In the genomic region with DNA sequence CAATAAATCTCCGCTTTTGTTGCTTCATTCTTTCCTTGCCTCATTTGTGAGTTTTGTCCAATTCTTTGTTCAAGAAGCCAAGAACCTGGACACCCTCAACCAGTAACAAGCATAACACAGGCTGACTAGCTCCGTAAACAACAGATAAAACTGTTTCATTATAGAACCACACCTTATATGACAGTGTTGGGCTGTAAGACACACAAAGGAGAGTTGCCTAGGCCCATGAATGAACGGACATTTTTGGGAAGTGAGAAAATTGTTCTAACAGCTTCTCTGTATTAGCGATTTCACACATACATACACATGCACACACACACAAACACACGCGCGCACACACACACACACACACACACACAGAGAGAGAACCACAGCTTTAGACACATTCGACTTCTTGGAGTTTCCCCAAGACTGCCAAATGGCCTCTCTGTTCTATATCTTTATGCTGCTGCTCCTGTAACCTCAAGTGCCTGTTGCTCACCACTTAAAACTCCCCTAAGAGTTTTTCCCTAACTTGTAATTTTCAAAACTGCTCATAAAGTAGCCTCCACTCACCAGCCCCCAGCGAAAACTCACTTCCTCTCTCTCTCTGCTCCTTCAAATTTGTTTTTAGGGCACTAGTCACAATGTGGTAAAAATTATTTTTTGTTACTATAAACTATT, we compare ENCODE assay signal across 8 cellular contexts. TPM values are rescaled to one million over a fixed set of nuclear protein-coding genes. Genes with fewer than 3 reads are reported as not detected.
DNase-seq lines count a peak whose midpoint lies in the region; ATAC-seq, FAIRE-seq and TF ChIP-seq lines count a peak whose summit lies in the region.

No MANE protein-coding gene starts in this region.

- H3K9me3 ChIP-seq in GM12878 (replicated peaks; ENCODE audit: control insufficient read depth, insufficient read depth, low read length), result peaks cover 2% of the 10 kb centered on the region

- H3K36me3 Mint-ChIP-seq in CD14-positive monocyte, result peaks cover 73 to 85% of the 10 kb centered on the region in 2 donors
- H3K36me3 Mint-ChIP-seq in osteocyte (ENCODE audit: unreplicated experiment), result no peaks in the 10 kb centered on the region

- RAD21 ChIA-PET in GM12878 (lab: Charles Lee; ENCODE audit: unreplicated experiment), result interaction anchor here (1.0 to 11.4 kb wide), 6 partner anchors 26 to 134 kb away, joined by 5 to 143 read pairs (median 14); partner anchors contain the start of gene CTSC

- POLR2A ChIA-PET in GM12878 (lab: Charles Lee), result interaction anchor here (0.6 to 3.0 kb wide), 12 partner anchors 9 to 536 kb away, joined by 3 to 28 read pairs (median 6); partner anchors contain the start of gene CTSC

- TF ChIP-seq CTCF in CD14-positive monocyte (IDR thresholded peaks at IDR 0.05), result no peak
- TF ChIP-seq CTCF in GM12878 (IDR thresholded peaks at IDR 0.05 in 2 of 3, conservative IDR thresholded peaks at IDR 0.05 in 1 of 3; ENCODE audit: control insufficient read depth in 2 of 3, extremely low read depth in 1 of 3, insufficient read depth in 1 of 3, low read depth in 3 of 3, low read length in 3 of 3), result no peak
- TF ChIP-seq CTCF in osteocyte (IDR thresholded peaks at IDR 0.05), result no peak

- CTCF ChIA-PET in GM12878 (lab: Yijun Ruan, JAX), result interaction anchor here (0.7 to 2.5 kb wide), 8 partner anchors 9 to 54 kb away, joined by 3 to 13 read pairs (median 3); partner anchors contain the start of gene CTSC

- H3K4me3 Mint-ChIP-seq in CD14-positive monocyte, result no peak overlapping the region
- no peak overlapping the region for H3K4me3 Mint-ChIP-seq in osteocyte (ENCODE audit: unreplicated experiment)

- ATAC-seq in GM19025 (IDR thresholded peaks at IDR 0.05; ENCODE audit: low read depth, unreplicated experiment) (peak; percentile 48), HG03045 (IDR thresholded peaks at IDR 0.05; ENCODE audit: unreplicated experiment) (peak; percentile 52), GM12878 (peak; percentile 80)

- H3K4me1 Mint-ChIP-seq in CD14-positive monocyte, result peaks cover 27% of the 10 kb centered on the region
- no peaks in the 10 kb centered on the region for H3K4me1 Mint-ChIP-seq in osteocyte (ENCODE audit: unreplicated experiment)

- no peak overlapping the region for H2BK5ac ChIP-seq in mesendoderm (ENCODE audit: low read length)

- H2AK5ac ChIP-seq in mesendoderm (ENCODE audit: low read length), result no peak overlapping the region

- H3K4me2 ChIP-seq in GM12878 (ENCODE audit: control insufficient read depth, insufficient read depth) (peak overlapping the region; percentile 64), mesendoderm (ENCODE audit: low read length) (no peak overlapping the region)

- H3K79me1 ChIP-seq in mesendoderm (ENCODE audit: low read length), result peaks cover 3% of the 10 kb centered on the region

- no peak for TF ChIP-seq RAD21 in GM12878 (IDR thresholded peaks at IDR 0.05; ENCODE audit: insufficient read depth, low read depth, low read length)

- no peak overlapping the region for H4K8ac ChIP-seq in mesendoderm (ENCODE audit: low read depth, low read length)

- peak overlapping the region; percentile 15 to 84 (median 74) for H3K27ac Mint-ChIP-seq in CD14-positive monocyte
- H3K27ac Mint-ChIP-seq in osteocyte (ENCODE audit: unreplicated experiment), result no peak overlapping the region

- H3K79me2 ChIP-seq in GM12878 (ENCODE audit: control insufficient read depth, insufficient read depth, low read length), result peaks cover 27% of the 10 kb centered on the region
- H3K79me2 ChIP-seq in mesendoderm (ENCODE audit: control insufficient read depth, insufficient read depth, low read length), result no peaks in the 10 kb centered on the region

- H3K9ac ChIP-seq in GM12878 (ENCODE audit: control insufficient read depth, insufficient read depth, low read length) (peak overlapping the region; percentile 49), mesendoderm (ENCODE audit: low read length) (no peak overlapping the region)

- intact Hi-C loops in CD14-positive monocyte (cut with micrococcal nuclease) (no loop called here), GM12878 (cut with micrococcal nuclease; ENCODE audit: unreplicated experiment) (loop anchor here (1.0 to 10.0 kb wide), 5 partner anchors 35 to 513 kb away; partner anchors contain the start of genes CTSC and RAB38)

- no peak overlapping the region for H3K56ac ChIP-seq in mesendoderm (ENCODE audit: low read length)

- no peak overlapping the region for H3K4ac ChIP-seq in mesendoderm (ENCODE audit: low read depth, low read length)

- peak; percentile 86 to 95; a peak in 3 of 4 replicates for TF ChIP-seq EP300 in GM12878 (IDR thresholded peaks at IDR 0.05; ENCODE audit: borderline replicate concordance in 1 of 2, control insufficient read depth in 1 of 2, low read depth in 2 of 2, low read length in 2 of 2)

- no peaks in the 10 kb centered on the region for H4K20me1 ChIP-seq in GM12878 (ENCODE audit: control insufficient read depth, insufficient read depth)

- SMC1A ChIA-PET in GM12878 (lab: Charles Lee; ENCODE audit: uncharacterized antibody, unreplicated experiment), result interaction anchor here (0.6 to 16.9 kb wide), 8 partner anchors 17 to 512 kb away, joined by 3 to 288 read pairs (median 10); partner anchors contain the start of gene CTSC

- no peak for DNase-seq in CD14-positive monocyte (ENCODE audit: low spot score)
- DNase-seq in GM12878 (ENCODE audit: low read depth, low spot score), result peak; percentile 85
- no peak for DNase-seq in osteocyte (ENCODE audit: extremely low spot score, unreplicated experiment)
- no peak for DNase-seq in activated effector memory CD4-positive, alpha-beta T cell treated with anti-CD3 and anti-CD28 coated beads, Interleukin-2, amount 50 U/mL, for 16 hours
- no peak for DNase-seq in AML-193 (lab: John Stamatoyannopoulos, UW)
- no peak for DNase-seq in mesendoderm

- H3K18ac ChIP-seq in mesendoderm (ENCODE audit: low read length), result no peak overlapping the region

- peaks cover 9 to 31% of the 10 kb centered on the region in 2 experiments; a peak in 3 of 4 replicates for H3K36me3 ChIP-seq in GM12878 (ENCODE audit: control insufficient read depth in 2 of 2, insufficient read depth in 2 of 2, low read length in 1 of 2)
- H3K36me3 ChIP-seq in mesendoderm (ENCODE audit: control insufficient read depth, insufficient read depth, low read length), result peaks cover 2% of the 10 kb centered on the region

- no peak overlapping the region for H2BK120ac ChIP-seq in mesendoderm (ENCODE audit: low read depth, low read length)

- no peak overlapping the region for H3K23ac ChIP-seq in mesendoderm (ENCODE audit: low read length)

- H3K4me1 ChIP-seq in GM12878 (ENCODE audit: control insufficient read depth, insufficient read depth, low read length) (peaks cover 48% of the 10 kb centered on the region), mesendoderm (ENCODE audit: control insufficient read depth, low read depth, low read length) (no peaks in the 10 kb centered on the region)

- 11% methylated on average over 9 of the region's 9 CpGs for WGBS in GM12878 (ENCODE audit: insufficient coverage, insufficient replicate concordance, low lambda C conversion rate, missing lambda C conversion rate)
- no CpG with 5 or more reads among the region's 9 CpGs for WGBS in mesendoderm (ENCODE audit: extremely low coverage, insufficient coverage, low lambda C conversion rate)

- H3K4me3 ChIP-seq in GM12878 (peak overlapping the region; percentile 43), mesendoderm (ENCODE audit: low read length) (no peak overlapping the region)

- H2BK15ac ChIP-seq in mesendoderm (replicated peaks; ENCODE audit: low read depth), result no peak overlapping the region

- H3K27me3 Mint-ChIP-seq in CD14-positive monocyte (ENCODE audit: low read depth in 3 of 3) (no peaks in the 10 kb centered on the region), osteocyte (ENCODE audit: unreplicated experiment) (no peaks in the 10 kb centered on the region)

- H3K9me3 Mint-ChIP-seq in CD14-positive monocyte, result peaks cover 0 to 2% (median 0%) of the 10 kb centered on the region in 7 donors
- no peaks in the 10 kb centered on the region for H3K9me3 Mint-ChIP-seq in osteocyte (ENCODE audit: unreplicated experiment)

- H2AFZ ChIP-seq in GM12878 (ENCODE audit: control insufficient read depth, low read depth, low read length), result peak overlapping the region; percentile 18

- in situ Hi-C loops in GM12878 (cut with MboI), result no loop called here

- H3K27me3 ChIP-seq in GM12878 (replicated peaks in 1 of 2; ENCODE audit: control insufficient read depth in 2 of 2, insufficient read depth in 2 of 2, low read length in 1 of 2), result no peaks in the 10 kb centered on the region
- H3K27me3 ChIP-seq in mesendoderm (ENCODE audit: insufficient read depth, low read length, poor library complexity), result no peaks in the 10 kb centered on the region

- no peak overlapping the region for H4K5ac ChIP-seq in mesendoderm (ENCODE audit: low read length)

- no peak for TF ChIP-seq POLR2A in GM12878 (IDR thresholded peaks at IDR 0.05; ENCODE audit: low read depth, low read length)

- no TSS peak for BruUV-seq in GM12878 (replicated peaks; lab: Mats Ljungman, UMichigan)

- H3K27ac ChIP-seq in GM12878 (ENCODE audit: control insufficient read depth, insufficient read depth), result peak overlapping the region; percentile 83
- H3K27ac ChIP-seq in mesendoderm (ENCODE audit: low read depth, low read length), result no peak overlapping the region

- FAIRE-seq in GM12878 (lab: Jason Lieb, UNC), result no peak

TF ChIP-seq in GM12878, 131 proteins besides CTCF, POLR2A, EP300 and RAD21 (continues in another document):
- 0 out of 4 replicates have a peak, but pooled peaks of 1 of the 2 experiments have one; percentile 38 for TF ChIP-seq SRF (IDR thresholded peaks at IDR 0.05; ENCODE audit: low read depth in 2 of 2, low read length in 2 of 2)
- no peak for TF ChIP-seq CEBPB (IDR thresholded peaks at IDR 0.05; ENCODE audit: borderline replicate concordance in 1 of 2, low read depth in 2 of 2, low read length in 2 of 2)

RNA-seq across cellular contexts. Expression of gene CTSC, which starts 35.9 kb away (rescaled TPM):
- polyA plus RNA-seq in CD14-positive monocyte (100 to 1,000 TPM; 284 to 415 TPM), GM12878 (2011; rRNA removed) (478 and 566 TPM in 2 replicates), GM12878 (2014; fragmentation: Illumina TruSeq; extraction: Trizol) (327 and 404 TPM in 2 replicates), GM12878 (2014; fragmentation: Nextera tagmentation; extraction: Ambion mirVana) (1,000 to 10,000 TPM in 1 of 2 experiments, 100 to 1,000 TPM in 1; 709 to 1,123 TPM), GM12878 (2014; rRNA removed) (277 and 289 TPM in 2 replicates), GM12878 (2016; fragmentation: Nextera tagmentation; extraction: Ambion mirVana) (100 to 1,000 TPM; 814 to 865 TPM)
- total RNA-seq in GM12878 (2013; cell fraction: nucleolus; rRNA removed), result 650 and 670 TPM in 2 replicates
- total RNA-seq in GM12878 (2014; rRNA removed) (333 and 334 TPM in 2 replicates), GM12878 (2014; rRNA removed; fragmentation: Illumina TruSeq; extraction: Trizol) (342 and 372 TPM in 2 replicates), GM12878 (2021) (359 and 381 TPM in 2 replicates), osteocyte (1.3 and 2.1 TPM in 2 replicates)
- 352 TPM for polyA plus RNA-seq in GM12878 (2011; ENCODE audit: low read depth)
- polyA plus RNA-seq in GM12878 (2011; cell fraction: cytosol; rRNA removed), result 325 and 335 TPM in 2 replicates
- polyA plus RNA-seq in GM12878 (2011; cell fraction: nucleus; rRNA removed), result 201 and 223 TPM in 2 replicates
- polyA plus RNA-seq in GM12878 (2012), result 359 and 451 TPM in 2 replicates
- 215 and 312 TPM in 2 replicates for polyA minus RNA-seq in GM12878 (2011; rRNA and poly(A)+ RNA removed)
- polyA minus RNA-seq in GM12878 (2011; cell fraction: cytosol; rRNA and poly(A)+ RNA removed), result 262 and 269 TPM in 2 replicates
- polyA minus RNA-seq in GM12878 (2011; cell fraction: nucleus; rRNA and poly(A)+ RNA removed), result 301 and 500 TPM in 2 replicates
- polyA plus RNA-seq in mesendoderm (2013, experiment 1 of 2), result 274 TPM
- 280 TPM for polyA plus RNA-seq in mesendoderm (2013, experiment 2 of 2)

Comparison
In these comparisons a context has a peak if more than half of its experiments do, and no peak if none do; other contexts are left out.
1. RNA of gene CTSC, which starts 35.9 kb away (total RNA-seq): 333 to 670 TPM in GM12878; 1.3 to 2.1 TPM in osteocyte; every median in the first group is over 100 times any median in the second.
2. Peak in every context shown above with its lines, with median percentiles within 50 percentile points of each other: ATAC-seq.